In the genomic region with DNA sequence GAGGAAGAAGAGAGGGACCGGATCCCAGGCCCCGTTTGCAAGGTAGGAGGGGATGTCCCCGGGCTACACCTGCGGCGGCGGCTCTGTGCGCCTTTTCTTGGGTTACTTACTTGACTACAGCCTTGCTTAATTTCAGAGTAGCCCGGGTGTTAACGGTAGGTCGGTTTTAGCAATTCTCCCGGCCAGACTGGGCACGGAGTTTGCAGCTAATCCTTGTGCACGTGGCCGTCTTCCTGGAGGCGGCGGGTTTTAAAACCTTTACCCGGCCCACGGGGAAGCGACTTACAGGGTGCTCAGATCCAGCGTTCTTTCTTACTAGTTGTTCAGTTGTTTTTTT, we compare ENCODE assay signal across 1 cellular context.
TF ChIP-seq lines count a peak whose summit lies in the region.

No MANE protein-coding gene starts in this region.

TF ChIP-seq in K562, 482 proteins besides CTCF, POLR2A, EP300 and RAD21 (continued from another document and continues in another):
- TF ChIP-seq ZFP30 (CRISPR knock-in tag; IDR thresholded peaks at IDR 0.05; ENCODE audit: borderline replicate concordance): no peak
- 0 out of 2 replicates have a peak, but pooled peaks have one; percentile 82 for TF ChIP-seq SRSF3 (IDR thresholded peaks at IDR 0.05; ENCODE audit: insufficient read depth, low read length)
- TF ChIP-seq, protein P1, sequence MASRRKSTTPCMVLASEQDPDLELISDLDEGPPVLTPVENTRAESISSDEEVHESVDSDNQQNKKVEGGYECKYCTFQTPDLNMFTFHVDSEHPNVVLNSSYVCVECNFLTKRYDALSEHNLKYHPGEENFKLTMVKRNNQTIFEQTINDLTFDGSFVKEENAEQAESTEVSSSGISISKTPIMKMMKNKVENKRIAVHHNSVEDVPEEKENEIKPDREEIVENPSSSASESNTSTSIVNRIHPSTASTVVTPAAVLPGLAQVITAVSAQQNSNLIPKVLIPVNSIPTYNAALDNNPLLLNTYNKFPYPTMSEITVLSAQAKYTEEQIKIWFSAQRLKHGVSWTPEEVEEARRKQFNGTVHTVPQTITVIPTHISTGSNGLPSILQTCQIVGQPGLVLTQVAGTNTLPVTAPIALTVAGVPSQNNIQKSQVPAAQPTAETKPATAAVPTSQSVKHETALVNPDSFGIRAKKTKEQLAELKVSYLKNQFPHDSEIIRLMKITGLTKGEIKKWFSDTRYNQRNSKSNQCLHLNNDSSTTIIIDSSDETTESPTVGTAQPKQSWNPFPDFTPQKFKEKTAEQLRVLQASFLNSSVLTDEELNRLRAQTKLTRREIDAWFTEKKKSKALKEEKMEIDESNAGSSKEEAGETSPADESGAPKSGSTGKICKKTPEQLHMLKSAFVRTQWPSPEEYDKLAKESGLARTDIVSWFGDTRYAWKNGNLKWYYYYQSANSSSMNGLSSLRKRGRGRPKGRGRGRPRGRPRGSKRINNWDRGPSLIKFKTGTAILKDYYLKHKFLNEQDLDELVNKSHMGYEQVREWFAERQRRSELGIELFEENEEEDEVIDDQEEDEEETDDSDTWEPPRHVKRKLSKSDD (conservative IDR thresholded peaks at IDR 0.05; ENCODE audit: low read length): no peak
- no peak for TF ChIP-seq SREBF1 (IDR thresholded peaks at IDR 0.05; ENCODE audit: borderline replicate concordance, low read depth, low read length)
- TF ChIP-seq, protein P2, sequence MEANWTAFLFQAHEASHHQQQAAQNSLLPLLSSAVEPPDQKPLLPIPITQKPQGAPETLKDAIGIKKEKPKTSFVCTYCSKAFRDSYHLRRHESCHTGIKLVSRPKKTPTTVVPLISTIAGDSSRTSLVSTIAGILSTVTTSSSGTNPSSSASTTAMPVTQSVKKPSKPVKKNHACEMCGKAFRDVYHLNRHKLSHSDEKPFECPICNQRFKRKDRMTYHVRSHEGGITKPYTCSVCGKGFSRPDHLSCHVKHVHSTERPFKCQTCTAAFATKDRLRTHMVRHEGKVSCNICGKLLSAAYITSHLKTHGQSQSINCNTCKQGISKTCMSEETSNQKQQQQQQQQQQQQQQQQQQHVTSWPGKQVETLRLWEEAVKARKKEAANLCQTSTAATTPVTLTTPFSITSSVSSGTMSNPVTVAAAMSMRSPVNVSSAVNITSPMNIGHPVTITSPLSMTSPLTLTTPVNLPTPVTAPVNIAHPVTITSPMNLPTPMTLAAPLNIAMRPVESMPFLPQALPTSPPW (CRISPR knock-in tag; IDR thresholded peaks at IDR 0.05): no peak
- 0 out of 4 replicates have a peak, but pooled peaks of 1 of the 2 experiments have one; percentile 21 for TF ChIP-seq HDAC1 (IDR thresholded peaks at IDR 0.05)
- TF ChIP-seq RBM17 (IDR thresholded peaks at IDR 0.05; ENCODE audit: borderline replicate concordance, low read depth, low read length): no peak
- no peak for TF ChIP-seq HMGN3 (IDR thresholded peaks at IDR 0.05; ENCODE audit: borderline replicate concordance, extremely low read depth, insufficient read length, low read depth, low read length)
- TF ChIP-seq, protein P3, sequence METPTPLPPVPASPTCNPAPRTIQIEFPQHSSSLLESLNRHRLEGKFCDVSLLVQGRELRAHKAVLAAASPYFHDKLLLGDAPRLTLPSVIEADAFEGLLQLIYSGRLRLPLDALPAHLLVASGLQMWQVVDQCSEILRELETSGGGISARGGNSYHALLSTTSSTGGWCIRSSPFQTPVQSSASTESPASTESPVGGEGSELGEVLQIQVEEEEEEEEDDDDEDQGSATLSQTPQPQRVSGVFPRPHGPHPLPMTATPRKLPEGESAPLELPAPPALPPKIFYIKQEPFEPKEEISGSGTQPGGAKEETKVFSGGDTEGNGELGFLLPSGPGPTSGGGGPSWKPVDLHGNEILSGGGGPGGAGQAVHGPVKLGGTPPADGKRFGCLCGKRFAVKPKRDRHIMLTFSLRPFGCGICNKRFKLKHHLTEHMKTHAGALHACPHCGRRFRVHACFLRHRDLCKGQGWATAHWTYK (CRISPR knock-in tag; IDR thresholded peaks at IDR 0.05): 0 out of 2 replicates have a peak, but pooled peaks have one; percentile 18
- peak; percentile 31; the same call in 1 of the 2 replicates for TF ChIP-seq ZNF766 (CRISPR knock-in tag; conservative IDR thresholded peaks at IDR 0.05)
- TF ChIP-seq, protein P4, sequence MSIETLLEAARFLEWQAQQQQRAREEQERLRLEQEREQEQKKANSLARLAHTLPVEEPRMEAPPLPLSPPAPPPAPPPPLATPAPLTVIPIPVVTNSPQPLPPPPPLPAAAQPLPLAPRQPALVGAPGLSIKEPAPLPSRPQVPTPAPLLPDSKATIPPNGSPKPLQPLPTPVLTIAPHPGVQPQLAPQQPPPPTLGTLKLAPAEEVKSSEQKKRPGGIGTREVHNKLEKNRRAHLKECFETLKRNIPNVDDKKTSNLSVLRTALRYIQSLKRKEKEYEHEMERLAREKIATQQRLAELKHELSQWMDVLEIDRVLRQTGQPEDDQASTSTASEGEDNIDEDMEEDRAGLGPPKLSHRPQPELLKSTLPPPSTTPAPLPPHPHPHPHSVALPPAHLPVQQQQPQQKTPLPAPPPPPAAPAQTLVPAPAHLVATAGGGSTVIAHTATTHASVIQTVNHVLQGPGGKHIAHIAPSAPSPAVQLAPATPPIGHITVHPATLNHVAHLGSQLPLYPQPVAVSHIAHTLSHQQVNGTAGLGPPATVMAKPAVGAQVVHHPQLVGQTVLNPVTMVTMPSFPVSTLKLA (conservative IDR thresholded peaks at IDR 0.05): no peak; a peak in 1 of 4 replicates
- TF ChIP-seq MCM2 (IDR thresholded peaks at IDR 0.05; ENCODE audit: low read depth): no peak
- TF ChIP-seq, protein P5, sequence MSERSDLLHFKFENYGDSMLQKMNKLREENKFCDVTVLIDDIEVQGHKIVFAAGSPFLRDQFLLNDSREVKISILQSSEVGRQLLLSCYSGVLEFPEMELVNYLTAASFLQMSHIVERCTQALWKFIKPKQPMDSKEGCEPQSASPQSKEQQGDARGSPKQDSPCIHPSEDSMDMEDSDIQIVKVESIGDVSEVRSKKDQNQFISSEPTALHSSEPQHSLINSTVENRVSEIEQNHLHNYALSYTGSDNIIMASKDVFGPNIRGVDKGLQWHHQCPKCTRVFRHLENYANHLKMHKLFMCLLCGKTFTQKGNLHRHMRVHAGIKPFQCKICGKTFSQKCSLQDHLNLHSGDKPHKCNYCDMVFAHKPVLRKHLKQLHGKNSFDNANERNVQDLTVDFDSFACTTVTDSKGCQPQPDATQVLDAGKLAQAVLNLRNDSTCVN (CRISPR knock-in tag; IDR thresholded peaks at IDR 0.05): no peak
- TF ChIP-seq MTA1 (IDR thresholded peaks at IDR 0.05; ENCODE audit: borderline replicate concordance): peak; percentile 6; the same call in 1 of the 2 replicates
- no peak for TF ChIP-seq TGIF2 (CRISPR knock-in tag; IDR thresholded peaks at IDR 0.05)
- TF ChIP-seq NR3C1 (CRISPR knock-in tag; IDR thresholded peaks at IDR 0.05): no peak
- no peak for TF ChIP-seq ZC3H11A (IDR thresholded peaks at IDR 0.05; ENCODE audit: low read depth, low read length)
- TF ChIP-seq, protein P6, sequence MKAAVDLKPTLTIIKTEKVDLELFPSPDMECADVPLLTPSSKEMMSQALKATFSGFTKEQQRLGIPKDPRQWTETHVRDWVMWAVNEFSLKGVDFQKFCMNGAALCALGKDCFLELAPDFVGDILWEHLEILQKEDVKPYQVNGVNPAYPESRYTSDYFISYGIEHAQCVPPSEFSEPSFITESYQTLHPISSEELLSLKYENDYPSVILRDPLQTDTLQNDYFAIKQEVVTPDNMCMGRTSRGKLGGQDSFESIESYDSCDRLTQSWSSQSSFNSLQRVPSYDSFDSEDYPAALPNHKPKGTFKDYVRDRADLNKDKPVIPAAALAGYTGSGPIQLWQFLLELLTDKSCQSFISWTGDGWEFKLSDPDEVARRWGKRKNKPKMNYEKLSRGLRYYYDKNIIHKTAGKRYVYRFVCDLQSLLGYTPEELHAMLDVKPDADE (conservative IDR thresholded peaks at IDR 0.05; ENCODE audit: control insufficient read depth, low read depth, low read length): 0 out of 2 replicates have a peak, but pooled peaks have one; percentile 29
- TF ChIP-seq SAFB2 (IDR thresholded peaks at IDR 0.05; ENCODE audit: borderline replicate concordance, low read depth, low read length, severe bottlenecking): no peak
- no peak for TF ChIP-seq MCM5 (IDR thresholded peaks at IDR 0.05; ENCODE audit: low read depth)
- TF ChIP-seq, protein P7, sequence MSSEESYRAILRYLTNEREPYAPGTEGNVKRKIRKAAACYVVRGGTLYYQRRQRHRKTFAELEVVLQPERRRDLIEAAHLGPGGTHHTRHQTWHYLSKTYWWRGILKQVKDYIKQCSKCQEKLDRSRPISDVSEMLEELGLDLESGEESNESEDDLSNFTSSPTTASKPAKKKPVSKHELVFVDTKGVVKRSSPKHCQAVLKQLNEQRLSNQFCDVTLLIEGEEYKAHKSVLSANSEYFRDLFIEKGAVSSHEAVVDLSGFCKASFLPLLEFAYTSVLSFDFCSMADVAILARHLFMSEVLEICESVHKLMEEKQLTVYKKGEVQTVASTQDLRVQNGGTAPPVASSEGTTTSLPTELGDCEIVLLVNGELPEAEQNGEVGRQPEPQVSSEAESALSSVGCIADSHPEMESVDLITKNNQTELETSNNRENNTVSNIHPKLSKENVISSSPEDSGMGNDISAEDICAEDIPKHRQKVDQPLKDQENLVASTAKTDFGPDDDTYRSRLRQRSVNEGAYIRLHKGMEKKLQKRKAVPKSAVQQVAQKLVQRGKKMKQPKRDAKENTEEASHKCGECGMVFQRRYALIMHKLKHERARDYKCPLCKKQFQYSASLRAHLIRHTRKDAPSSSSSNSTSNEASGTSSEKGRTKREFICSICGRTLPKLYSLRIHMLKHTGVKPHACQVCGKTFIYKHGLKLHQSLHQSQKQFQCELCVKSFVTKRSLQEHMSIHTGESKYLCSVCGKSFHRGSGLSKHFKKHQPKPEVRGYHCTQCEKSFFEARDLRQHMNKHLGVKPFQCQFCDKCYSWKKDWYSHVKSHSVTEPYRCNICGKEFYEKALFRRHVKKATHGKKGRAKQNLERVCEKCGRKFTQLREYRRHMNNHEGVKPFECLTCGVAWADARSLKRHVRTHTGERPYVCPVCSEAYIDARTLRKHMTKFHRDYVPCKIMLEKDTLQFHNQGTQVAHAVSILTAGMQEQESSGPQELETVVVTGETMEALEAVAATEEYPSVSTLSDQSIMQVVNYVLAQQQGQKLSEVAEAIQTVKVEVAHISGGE (CRISPR knock-in tag; IDR thresholded peaks at IDR 0.05): no peak
- no peak for TF ChIP-seq ZNF165 (CRISPR knock-in tag; IDR thresholded peaks at IDR 0.05; ENCODE audit: borderline replicate concordance)
- no peak for TF ChIP-seq ZFPM2 (CRISPR knock-in tag; IDR thresholded peaks at IDR 0.05)
- TF ChIP-seq, protein P8, sequence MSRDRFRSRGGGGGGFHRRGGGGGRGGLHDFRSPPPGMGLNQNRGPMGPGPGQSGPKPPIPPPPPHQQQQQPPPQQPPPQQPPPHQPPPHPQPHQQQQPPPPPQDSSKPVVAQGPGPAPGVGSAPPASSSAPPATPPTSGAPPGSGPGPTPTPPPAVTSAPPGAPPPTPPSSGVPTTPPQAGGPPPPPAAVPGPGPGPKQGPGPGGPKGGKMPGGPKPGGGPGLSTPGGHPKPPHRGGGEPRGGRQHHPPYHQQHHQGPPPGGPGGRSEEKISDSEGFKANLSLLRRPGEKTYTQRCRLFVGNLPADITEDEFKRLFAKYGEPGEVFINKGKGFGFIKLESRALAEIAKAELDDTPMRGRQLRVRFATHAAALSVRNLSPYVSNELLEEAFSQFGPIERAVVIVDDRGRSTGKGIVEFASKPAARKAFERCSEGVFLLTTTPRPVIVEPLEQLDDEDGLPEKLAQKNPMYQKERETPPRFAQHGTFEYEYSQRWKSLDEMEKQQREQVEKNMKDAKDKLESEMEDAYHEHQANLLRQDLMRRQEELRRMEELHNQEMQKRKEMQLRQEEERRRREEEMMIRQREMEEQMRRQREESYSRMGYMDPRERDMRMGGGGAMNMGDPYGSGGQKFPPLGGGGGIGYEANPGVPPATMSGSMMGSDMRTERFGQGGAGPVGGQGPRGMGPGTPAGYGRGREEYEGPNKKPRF (IDR thresholded peaks at IDR 0.05; ENCODE audit: low read depth, low read length): no peak
- TF ChIP-seq TAF7 (tag; IDR thresholded peaks at IDR 0.05): 0 out of 2 replicates have a peak, but pooled peaks have one; percentile 1
- no peak for TF ChIP-seq SRF (CRISPR knock-in tag; IDR thresholded peaks at IDR 0.05)
- no peak for TF ChIP-seq KLF1 (tag; IDR thresholded peaks at IDR 0.05)
- TF ChIP-seq, protein P9, sequence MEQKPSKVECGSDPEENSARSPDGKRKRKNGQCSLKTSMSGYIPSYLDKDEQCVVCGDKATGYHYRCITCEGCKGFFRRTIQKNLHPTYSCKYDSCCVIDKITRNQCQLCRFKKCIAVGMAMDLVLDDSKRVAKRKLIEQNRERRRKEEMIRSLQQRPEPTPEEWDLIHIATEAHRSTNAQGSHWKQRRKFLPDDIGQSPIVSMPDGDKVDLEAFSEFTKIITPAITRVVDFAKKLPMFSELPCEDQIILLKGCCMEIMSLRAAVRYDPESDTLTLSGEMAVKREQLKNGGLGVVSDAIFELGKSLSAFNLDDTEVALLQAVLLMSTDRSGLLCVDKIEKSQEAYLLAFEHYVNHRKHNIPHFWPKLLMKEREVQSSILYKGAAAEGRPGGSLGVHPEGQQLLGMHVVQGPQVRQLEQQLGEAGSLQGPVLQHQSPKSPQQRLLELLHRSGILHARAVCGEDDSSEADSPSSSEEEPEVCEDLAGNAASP (IDR thresholded peaks at IDR 0.05): no peak
- TF ChIP-seq, protein P10, sequence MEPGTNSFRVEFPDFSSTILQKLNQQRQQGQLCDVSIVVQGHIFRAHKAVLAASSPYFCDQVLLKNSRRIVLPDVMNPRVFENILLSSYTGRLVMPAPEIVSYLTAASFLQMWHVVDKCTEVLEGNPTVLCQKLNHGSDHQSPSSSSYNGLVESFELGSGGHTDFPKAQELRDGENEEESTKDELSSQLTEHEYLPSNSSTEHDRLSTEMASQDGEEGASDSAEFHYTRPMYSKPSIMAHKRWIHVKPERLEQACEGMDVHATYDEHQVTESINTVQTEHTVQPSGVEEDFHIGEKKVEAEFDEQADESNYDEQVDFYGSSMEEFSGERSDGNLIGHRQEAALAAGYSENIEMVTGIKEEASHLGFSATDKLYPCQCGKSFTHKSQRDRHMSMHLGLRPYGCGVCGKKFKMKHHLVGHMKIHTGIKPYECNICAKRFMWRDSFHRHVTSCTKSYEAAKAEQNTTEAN (CRISPR knock-in tag; IDR thresholded peaks at IDR 0.05): 0 out of 2 replicates have a peak, but pooled peaks have one; percentile 7
- no peak for TF ChIP-seq NFE2L1 (tag; IDR thresholded peaks at IDR 0.05; ENCODE audit: borderline replicate concordance, low read depth)
- no peak for TF ChIP-seq HNRNPUL1 (IDR thresholded peaks at IDR 0.05; ENCODE audit: low read length)
- TF ChIP-seq EGR1 (conservative IDR thresholded peaks at IDR 0.05): no peak
- TF ChIP-seq, protein P11, sequence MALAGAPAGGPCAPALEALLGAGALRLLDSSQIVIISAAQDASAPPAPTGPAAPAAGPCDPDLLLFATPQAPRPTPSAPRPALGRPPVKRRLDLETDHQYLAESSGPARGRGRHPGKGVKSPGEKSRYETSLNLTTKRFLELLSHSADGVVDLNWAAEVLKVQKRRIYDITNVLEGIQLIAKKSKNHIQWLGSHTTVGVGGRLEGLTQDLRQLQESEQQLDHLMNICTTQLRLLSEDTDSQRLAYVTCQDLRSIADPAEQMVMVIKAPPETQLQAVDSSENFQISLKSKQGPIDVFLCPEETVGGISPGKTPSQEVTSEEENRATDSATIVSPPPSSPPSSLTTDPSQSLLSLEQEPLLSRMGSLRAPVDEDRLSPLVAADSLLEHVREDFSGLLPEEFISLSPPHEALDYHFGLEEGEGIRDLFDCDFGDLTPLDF (CRISPR knock-in tag; IDR thresholded peaks at IDR 0.05): 0 out of 2 replicates have a peak, but pooled peaks have one; percentile 9
- no peak for TF ChIP-seq KLF13 (tag; IDR thresholded peaks at IDR 0.05; ENCODE audit: borderline replicate concordance, low read depth)
- no peak for TF ChIP-seq HDAC8 (tag; IDR thresholded peaks at IDR 0.05)
- TF ChIP-seq, protein P12, sequence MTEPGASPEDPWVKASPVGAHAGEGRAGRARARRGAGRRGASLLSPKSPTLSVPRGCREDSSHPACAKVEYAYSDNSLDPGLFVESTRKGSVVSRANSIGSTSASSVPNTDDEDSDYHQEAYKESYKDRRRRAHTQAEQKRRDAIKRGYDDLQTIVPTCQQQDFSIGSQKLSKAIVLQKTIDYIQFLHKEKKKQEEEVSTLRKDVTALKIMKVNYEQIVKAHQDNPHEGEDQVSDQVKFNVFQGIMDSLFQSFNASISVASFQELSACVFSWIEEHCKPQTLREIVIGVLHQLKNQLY (CRISPR knock-in tag; conservative IDR thresholded peaks at IDR 0.05): no peak
